8 cellular contexts compared by ENCODE assay signal in the genomic region with DNA sequence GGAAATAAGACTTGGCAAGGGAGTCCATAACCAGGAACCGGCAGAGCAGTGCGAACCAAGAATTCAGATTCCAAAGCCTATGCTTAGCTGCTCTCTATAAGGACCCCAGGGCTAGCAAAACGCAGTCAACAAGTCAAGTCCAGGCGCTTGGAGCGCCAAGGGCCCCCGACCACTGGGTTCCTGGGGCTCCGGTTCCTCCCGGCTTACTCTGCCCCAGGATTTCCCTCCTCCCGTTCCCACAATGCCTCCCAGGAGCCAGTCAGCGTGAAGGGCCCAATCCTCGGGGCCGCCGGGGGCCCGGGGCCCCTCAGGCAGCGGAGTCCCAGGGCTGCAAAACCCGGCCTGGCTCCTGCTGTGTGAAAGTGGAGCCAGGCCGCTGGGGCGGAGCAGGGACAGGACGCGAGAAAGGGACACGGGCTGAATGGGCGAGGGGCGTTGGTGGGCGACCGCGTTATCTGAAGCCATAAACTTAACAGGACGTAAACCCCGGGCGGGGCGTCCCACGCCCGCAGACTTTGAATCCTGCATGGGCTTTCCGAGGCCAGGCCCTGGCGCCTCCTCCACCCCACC. TPM values are rescaled to one million over a fixed set of nuclear protein-coding genes. Genes with fewer than 3 reads are reported as not detected.
DNase-seq lines count a peak whose midpoint lies in the region; ATAC-seq and TF ChIP-seq lines count a peak whose summit lies in the region.

No MANE protein-coding gene starts in this region.

- peak; percentile 83 for DNase-seq in HuH-7.5 (ENCODE audit: low spot score)
- DNase-seq in T-helper 17 cell = peak; percentile 12 to 22 (median 13)
- DNase-seq in body of pancreas = peak; percentile 75 to 83 (median 80)
- peak; percentile 77 for DNase-seq in sciatic nerve (ENCODE audit: low spot score)
- DNase-seq in GF-D8 (lab: John Stamatoyannopoulos, UW) = no peak

- intact Hi-C loops in body of pancreas (cut with DNase I) = no loop called here
- intact Hi-C loops in sciatic nerve (cut with DNase I) = no loop called here

- peaks cover 10% of the 10 kb centered on the region for H3K4me1 Mint-ChIP-seq in T-helper 17 cell

- peak overlapping the region; percentile 87 for H3K4me3 Mint-ChIP-seq in T-helper 17 cell

- no peaks in the 10 kb centered on the region for H3K27me3 ChIP-seq in body of pancreas

- WGBS in body of pancreas, 2 donors = 1 to 6% methylated on average over 10 to 34 of the region's 34 CpGs

- ATAC-seq in T-helper 17 cell = peak; percentile 81
- ATAC-seq in body of pancreas = peak; percentile 25
- ATAC-seq in sciatic nerve = peak; percentile 91
- ATAC-seq in GM18498 (IDR thresholded peaks at IDR 0.05; ENCODE audit: unreplicated experiment) = no peak

- TF ChIP-seq POLR2A in body of pancreas (IDR thresholded peaks at IDR 0.05) = no peak

- H3K9me3 ChIP-seq in ES-I3 (ENCODE audit: control insufficient read depth, insufficient read depth, low read length) (no peaks in the 10 kb centered on the region), T-helper 17 cell (ENCODE audit: control insufficient read depth, low read length, poor library complexity, severe bottlenecking) (no peaks in the 10 kb centered on the region), body of pancreas (no peaks in the 10 kb centered on the region)

- H3K9ac ChIP-seq in ES-I3 (ENCODE audit: low read depth, low read length) = peak overlapping the region; percentile 73

- H3K4me1 ChIP-seq in ES-I3 (ENCODE audit: insufficient read depth, low read length) (peaks cover 30% of the 10 kb centered on the region), body of pancreas (peaks cover 78% of the 10 kb centered on the region)

- H3K27ac ChIP-seq in body of pancreas = peak overlapping the region; percentile 95 to 99 (median 97)

- H3K27ac Mint-ChIP-seq in T-helper 17 cell = no peak overlapping the region

- H3K4me3 ChIP-seq in body of pancreas (peak overlapping the region; percentile 87 to 92), iPS-11a (ENCODE audit: low read depth, low read length) (peak overlapping the region; percentile 49)

- peaks cover 32% of the 10 kb centered on the region for H3K27me3 Mint-ChIP-seq in T-helper 17 cell

- peaks cover 20% of the 10 kb centered on the region for H3K36me3 ChIP-seq in ES-I3 (ENCODE audit: insufficient read depth, low read length)
- H3K36me3 ChIP-seq in body of pancreas (replicated peaks in 1 of 2; ENCODE audit: insufficient read depth in 1 of 2, low read depth in 2 of 2) = peaks cover 4 to 20% of the 10 kb centered on the region in 2 donors

- H3K36me3 Mint-ChIP-seq in T-helper 17 cell (ENCODE audit: low read depth) = peaks cover 2% of the 10 kb centered on the region

- TF ChIP-seq CTCF in body of pancreas (IDR thresholded peaks at IDR 0.05) = peak in 1 of 7 experiments; percentile 2

RNA-seq across cellular contexts. Expression of a gene that starts 1.5 kb away (rescaled TPM):
- total RNA-seq in T-helper 17 cell (1 to 10 TPM in 1 of 2 donors, under 1 TPM in 1; 0.67 to 3.2 TPM), body of pancreas (100 to 1,000 TPM; 394 to 455 TPM), sciatic nerve (9.6 TPM)

RNA-seq across cellular contexts. Expression of a gene that starts 45.5 kb away (rescaled TPM):
- total RNA-seq in T-helper 17 cell = 1 to 10 TPM; 1.8 to 3.2 TPM
- total RNA-seq in body of pancreas = 100 to 1,000 TPM; 542 to 573 TPM
- 8.8 TPM for total RNA-seq in sciatic nerve

RNA-seq across cellular contexts. Expression of a gene that starts 54.6 kb away (rescaled TPM):
- total RNA-seq in T-helper 17 cell (not detected), body of pancreas (not detected), sciatic nerve (not detected)

Comparison
In these comparisons a context has a peak if more than half of its experiments do, and no peak if none do; other contexts are left out.
1. RNA of a gene that starts 1.5 kb away (total RNA-seq): 394 to 455 TPM in body of pancreas; 9.6 TPM in sciatic nerve (single experiment) and 0.67 to 3.2 TPM in T-helper 17 cell; every median in the first group is over 10 times any median in the second.
2. RNA of a gene that starts 45.5 kb away (total RNA-seq): 542 to 573 TPM in body of pancreas; 8.8 TPM in sciatic nerve (single experiment) and 1.8 to 3.2 TPM in T-helper 17 cell; every median in the first group is over 10 times any median in the second.